8 cellular contexts compared by ENCODE assay signal in genomic region chr7:20330797-20331230, GRCh38. TPM values are rescaled to one million over a fixed set of nuclear protein-coding genes. Genes with fewer than 3 reads are reported as not detected.
A peak's percentile ranks its signal among the peaks of the same experiment; 100 is the strongest.
DNase-seq lines count a peak whose midpoint lies in the region; ATAC-seq lines count a peak whose summit lies in the region.

Gene ITGB8, plus strand, starts transcription at chr7:20330900. Its CDS starts 907 bp downstream, at chr7:20331807.

- ATAC-seq in GM21717 (IDR thresholded peaks at IDR 0.05; ENCODE audit: unreplicated experiment) (peak; percentile 33), Right ventricle myocardium superior (ENCODE audit: poor library complexity) (peak; percentile 56), GM18870 (IDR thresholded peaks at IDR 0.05; ENCODE audit: unreplicated experiment) (no peak)
- ATAC-seq in activated T-cell treated with anti-CD3 and anti-CD28 coated beads, Interleukin-2, amount 50 U/mL, for 72 hours (replicated peaks in 1 of 2) = peak; percentile 35 to 47

- peak within 1 kb of the TSS; percentile 94 to 95 for H3K4me3 Mint-ChIP-seq in activated T-cell treated with anti-CD3 and anti-CD28 coated beads, Interleukin-2, amount 50 U/mL, for 72 hours

- peak within 1 kb of the TSS; percentile 82 for H2AFZ ChIP-seq in trophoblast cell (ENCODE audit: insufficient read depth, low read length, poor library complexity)

- H3K79me2 ChIP-seq in trophoblast cell (ENCODE audit: control insufficient read depth, insufficient read depth, low read length, poor library complexity) = peaks cover 6% of the 10 kb centered on the region

- H3K4me1 Mint-ChIP-seq in activated T-cell treated with anti-CD3 and anti-CD28 coated beads, Interleukin-2, amount 50 U/mL, for 72 hours (ENCODE audit: low read depth) = peaks cover 26% of the 10 kb centered on the region

- peak within 1 kb of the TSS; percentile 40 for H3K4ac ChIP-seq in trophoblast cell (ENCODE audit: low read depth, low read length)

- peak within 1 kb of the TSS; percentile 29 for H2BK12ac ChIP-seq in trophoblast cell (ENCODE audit: low read length)

- H3K27ac ChIP-seq in trophoblast cell (ENCODE audit: low read depth, low read length) = peak within 1 kb of the TSS; percentile 94

- H2BK120ac ChIP-seq in trophoblast cell (ENCODE audit: insufficient read depth, low read length, poor library complexity) = peak within 1 kb of the TSS; percentile 45

- peaks cover 18% of the 10 kb centered on the region for H3K79me1 ChIP-seq in trophoblast cell (ENCODE audit: low read length)

- H3K4me2 ChIP-seq in trophoblast cell (ENCODE audit: low read length) = peak within 1 kb of the TSS; percentile 82

- H3K14ac ChIP-seq in trophoblast cell (ENCODE audit: low read length) = peak within 1 kb of the TSS; percentile 78

- no peaks in the 10 kb centered on the region for H3K9me3 ChIP-seq in trophoblast cell (ENCODE audit: insufficient read depth, low read depth, low read length)

- no peak within 1 kb of the TSS for H2AK5ac ChIP-seq in trophoblast cell (ENCODE audit: low read length)

- H4K8ac ChIP-seq in trophoblast cell (ENCODE audit: low read depth, low read length) = peak within 1 kb of the TSS; percentile 77

- peak within 1 kb of the TSS; percentile 81 for H3K4me3 ChIP-seq in trophoblast cell (ENCODE audit: low read depth, low read length)

- peak within 1 kb of the TSS; percentile 63 for H2BK5ac ChIP-seq in trophoblast cell (ENCODE audit: low read depth, low read length, poor library complexity)

- H3K27ac Mint-ChIP-seq in activated T-cell treated with anti-CD3 and anti-CD28 coated beads, Interleukin-2, amount 50 U/mL, for 72 hours = no peak within 1 kb of the TSS

- H3K23ac ChIP-seq in trophoblast cell (ENCODE audit: low read length) = peak within 1 kb of the TSS; percentile 15

- H3K27me3 ChIP-seq in trophoblast cell (ENCODE audit: insufficient read depth, low read length) = no peaks in the 10 kb centered on the region

- WGBS in trophoblast cell (ENCODE audit: extremely low coverage, insufficient coverage, insufficient read length) = no CpG with 5 or more reads among the region's 42 CpGs

- DNase-seq in NCI-H345 (lab: John Stamatoyannopoulos, UW) = peak; percentile 82
- no peak for DNase-seq in NCI-H345 treated with DMSO at 0.1 percent for 48 hours (lab: John Stamatoyannopoulos, UW; ENCODE audit: unreplicated experiment)
- peak; percentile 20 for DNase-seq in HuH-7 (ENCODE audit: low spot score)
- DNase-seq in activated T-cell treated with anti-CD3 and anti-CD28 coated beads, Interleukin-2, amount 50 U/mL, for 72 hours = no peak
- DNase-seq in Right ventricle myocardium superior = no peak
- DNase-seq in trophoblast cell = peak; percentile 19 to 34

- H3K9me3 Mint-ChIP-seq in activated T-cell treated with anti-CD3 and anti-CD28 coated beads, Interleukin-2, amount 50 U/mL, for 72 hours = no peaks in the 10 kb centered on the region

- peak within 1 kb of the TSS; percentile 89 for H4K91ac ChIP-seq in trophoblast cell (ENCODE audit: low read depth, low read length)

- intact Hi-C loops in Right ventricle myocardium superior (cut with DNase I) = loop anchor here (10.0 kb wide), 1 partner anchor 74 kb away; no protein-coding TSS in a partner anchor

- peak within 1 kb of the TSS; percentile 88 for H3K9ac ChIP-seq in trophoblast cell (ENCODE audit: low read length)

- H3K36me3 ChIP-seq in trophoblast cell (ENCODE audit: control insufficient read depth in 1 of 2, insufficient read depth in 2 of 2, low read length in 2 of 2) = no peaks in the 10 kb centered on the region

- peaks cover 2 to 10% of the 10 kb centered on the region in 2 experiments for H3K4me1 ChIP-seq in trophoblast cell (ENCODE audit: control insufficient read depth in 1 of 2, insufficient read depth in 2 of 2, low read length in 2 of 2)

- peaks cover 61% of the 10 kb centered on the region for H3K27me3 Mint-ChIP-seq in activated T-cell treated with anti-CD3 and anti-CD28 coated beads, Interleukin-2, amount 50 U/mL, for 72 hours (ENCODE audit: low read depth)

- peak within 1 kb of the TSS; percentile 78 for H3K18ac ChIP-seq in trophoblast cell (ENCODE audit: low read length)

- H4K12ac ChIP-seq in trophoblast cell (ENCODE audit: low read depth, low read length) = peak within 1 kb of the TSS; percentile 84

- H3K36me3 Mint-ChIP-seq in activated T-cell treated with anti-CD3 and anti-CD28 coated beads, Interleukin-2, amount 50 U/mL, for 72 hours (ENCODE audit: insufficient read depth in 2 of 2) = no peaks in the 10 kb centered on the region

RNA-seq across cellular contexts. Expression of gene ITGB8, which starts in this region (rescaled TPM):
- under 1 TPM in 1 of 2 donors, not detected in 1; 0.02 TPM for total RNA-seq in activated T-cell treated with anti-CD3 and anti-CD28 coated beads, Interleukin-2, amount 50 U/mL, for 72 hours
- total RNA-seq in Right ventricle myocardium superior = 1.9 TPM
- 0.53 and 0.61 TPM in 2 replicates for polyA plus RNA-seq in trophoblast cell (2013)

Comparison
In these comparisons a context has a peak if more than half of its experiments do, and no peak if none do; other contexts are left out.
1. DNase-seq: peak in NCI-H345 (single experiment), HuH-7 (single experiment) and trophoblast cell (2 of 2); none in NCI-H345 treated with DMSO at 0.1 percent for 48 hours (single experiment), activated T-cell treated with anti-CD3 and anti-CD28 coated beads, Interleukin-2, amount 50 U/mL, for 72 hours (0 of 2) and Right ventricle myocardium superior (single experiment).
2. Peak in ATAC-seq in activated T-cell treated with anti-CD3 and anti-CD28 coated beads, Interleukin-2, amount 50 U/mL, for 72 hours; RNA of the gene not detected or under 1 TPM.